28 cellular contexts compared by ENCODE assay signal in the genomic region with DNA sequence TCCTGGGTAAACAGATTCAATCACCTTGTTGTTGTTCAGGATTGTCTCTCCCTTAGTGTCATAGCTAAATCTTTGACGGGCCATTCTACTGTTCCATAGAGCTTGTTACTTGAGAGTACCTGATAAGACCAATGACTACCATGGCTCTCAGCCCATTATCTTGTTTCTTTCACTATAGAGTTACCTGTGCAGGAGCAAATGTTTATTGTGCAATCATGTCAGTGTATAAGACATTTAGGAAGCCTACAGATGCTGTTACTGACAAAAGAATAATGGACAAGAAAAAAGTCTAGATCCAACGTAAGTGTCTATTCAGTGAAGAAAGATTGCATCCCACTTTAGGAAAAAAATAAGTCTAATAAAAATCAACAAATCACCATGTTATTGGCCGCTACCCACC.
"Had no signal": no experiment of that assay in that cellular context is flagged by ENCODE, and none has a peak within 500 bp of the region (broad histone marks: within the 10 kb centered on the region; RNA-seq: fewer than 3 reads in every experiment).

No MANE protein-coding gene starts in this region.

- H3K27ac ChIP-seq: colonic mucosa, coronary artery, dorsolateral prefrontal cortex, epithelial cell of prostate, esophagus muscularis mucosa, esophagus squamous epithelium, foreskin keratinocyte, gastrocnemius medialis, gastroesophageal sphincter, heart left ventricle, heart right ventricle had no signal

- ATAC-seq: effector memory CD8-positive, alpha-beta T cell; esophagus mucosa; foreskin keratinocyte; gastrocnemius medialis; gastroesophageal sphincter; heart left ventricle; heart right ventricle had no signal

- H3K27me3 ChIP-seq: colonic mucosa, esophagus muscularis mucosa, esophagus squamous epithelium, foreskin keratinocyte, gastrocnemius medialis, gastroesophageal sphincter had no signal

- H3K36me3 ChIP-seq: colonic mucosa, esophagus muscularis mucosa, esophagus squamous epithelium, gastrocnemius medialis, gastroesophageal sphincter, heart left ventricle, heart right ventricle had no signal

- H3K4me3 ChIP-seq: colonic mucosa, coronary artery, dorsolateral prefrontal cortex, esophagus muscularis mucosa, esophagus squamous epithelium, gastrocnemius medialis, gastroesophageal sphincter, heart left ventricle, heart right ventricle had no signal

- FAIRE-seq: colon, endometrium, endothelial cell of umbilical vein, frontal cortex had no signal

- H3K9me3 ChIP-seq: colonic mucosa, esophagus muscularis mucosa, esophagus squamous epithelium, gastrocnemius medialis, gastroesophageal sphincter had no signal

- H3K4me1 ChIP-seq: colonic mucosa, esophagus muscularis mucosa, esophagus squamous epithelium, foreskin keratinocyte, gastrocnemius medialis, gastroesophageal sphincter, heart left ventricle, heart right ventricle had no signal

- DNase-seq: colonic mucosa; cortex of kidney; dermis blood vessel endothelial cell; dorsolateral prefrontal cortex; effector CD4-positive, alpha-beta T cell; effector CD8-positive, alpha-beta T cell; effector memory CD4-positive, alpha-beta T cell; effector memory CD8-positive, alpha-beta T cell; endodermal cell; erythroblast; esophagus squamous epithelium; foreskin fibroblast; foreskin keratinocyte; foreskin melanocyte; gastrocnemius medialis; glutamatergic neuron; head of caudate nucleus; heart left ventricle; heart right ventricle had no signal
